21 cellular contexts compared by ENCODE assay signal in genomic region chr10:71391701-71392100, GRCh38. TPM values are rescaled to one million over a fixed set of nuclear protein-coding genes. Genes with fewer than 3 reads are reported as not detected.
"Had no signal": no experiment of that assay in that cellular context is flagged by ENCODE, and none has a peak within 500 bp of the region (broad histone marks: within the 10 kb centered on the region; RNA-seq: fewer than 3 reads in every experiment).

No MANE protein-coding gene starts in this region.

- H3K4me2 ChIP-seq: neural progenitor cell had no signal

- H3K4me1 Mint-ChIP-seq: stimulated activated effector memory CD8-positive, alpha-beta T cell treated with anti-CD3 and anti-CD28 coated beads, Interleukin-12 subunit alpha, Interleukin-12 subunit beta, amount 100 ng/mL, for 72 hours had no signal

- H3K36me3 ChIP-seq: adrenal gland, gastrocnemius medialis, neural progenitor cell, sigmoid colon had no signal

- H3K4me1 ChIP-seq: adrenal gland, gastrocnemius medialis had no signal

- H2AFZ ChIP-seq: neural progenitor cell had no signal

- H3K27me3 ChIP-seq: adrenal gland had no signal

- H3K9me3 ChIP-seq: adrenal gland, gastrocnemius medialis, sigmoid colon had no signal

- H3K4me3 Mint-ChIP-seq: activated CD4-positive, alpha-beta T cell treated with anti-CD3 and anti-CD28 coated beads, Interleukin-2, amount 10 ng/mL, durations not matched to agents 24 days and 14 days; activated T-helper 1 cell treated with anti-CD3 and anti-CD28 coated beads, Interleukin-12 subunit alpha, Interleukin-12 subunit beta, Interleukin-2, Interleukin-4 antibody, amounts not matched to agents 30 ng/mL and 10 ng/mL and 1 ng/mL, durations not matched to agents 14 hours and 24 hours and 36 hours; neural progenitor cell; stimulated activated effector memory CD8-positive, alpha-beta T cell treated with anti-CD3 and anti-CD28 coated beads, Interleukin-12 subunit alpha, Interleukin-12 subunit beta, amount 100 ng/mL, for 72 hours; T-cell had no signal

- H3K9me3 Mint-ChIP-seq: activated CD4-positive, alpha-beta T cell treated with anti-CD3 and anti-CD28 coated beads, Interleukin-2, amount 10 ng/mL, durations not matched to agents 24 days and 14 days; activated naive CD4-positive, alpha-beta T cell treated with anti-CD3 and anti-CD28 coated beads, Interleukin-2, amount 50 U/mL, for 72 hours; activated T-helper 1 cell treated with anti-CD3 and anti-CD28 coated beads, Interleukin-12 subunit alpha, Interleukin-12 subunit beta, Interleukin-2, Interleukin-4 antibody, amounts not matched to agents 30 ng/mL and 10 ng/mL and 1 ng/mL, durations not matched to agents 14 hours and 24 hours and 36 hours; neural progenitor cell; stimulated activated effector memory CD8-positive, alpha-beta T cell treated with anti-CD3 and anti-CD28 coated beads, Interleukin-12 subunit alpha, Interleukin-12 subunit beta, amount 100 ng/mL, for 72 hours; T-cell had no signal

- FAIRE-seq: colon, endometrium, urothelium cell line had no signal

- DNase-seq: activated CD4-positive, alpha-beta T cell treated with anti-CD3 and anti-CD28 coated beads, Interleukin-2, amount 10 ng/mL, durations not matched to agents 24 days and 14 days; activated gamma-delta T cell treated with Interleukin-2 at 50 U/mL for 16 hours; activated T-cell treated with anti-CD3 and anti-CD28 coated beads for 4 hours; gastrocnemius medialis; kidney glomerular epithelial cell; mesenchymal stem cell; sigmoid colon; stimulated activated CD4-positive, alpha-beta T cell treated with anti-CD3 and anti-CD28 coated beads, Interleukin-4, amount 100 ng/mL, for 24 hours had no signal

- H3K4me3 ChIP-seq: adrenal gland, gastrocnemius medialis, neural progenitor cell, sigmoid colon had no signal

- H3K27ac ChIP-seq: adrenal gland, gastrocnemius medialis, neural progenitor cell, sigmoid colon had no signal

- H3K9ac ChIP-seq: neural progenitor cell had no signal

- H3K27ac Mint-ChIP-seq: activated CD4-positive, alpha-beta T cell treated with anti-CD3 and anti-CD28 coated beads, Interleukin-2, amount 10 ng/mL, durations not matched to agents 24 days and 14 days; activated naive CD4-positive, alpha-beta T cell treated with anti-CD3 and anti-CD28 coated beads, Interleukin-2, amount 50 U/mL, for 72 hours; activated T-helper 1 cell treated with anti-CD3 and anti-CD28 coated beads, Interleukin-12 subunit alpha, Interleukin-12 subunit beta, Interleukin-2, Interleukin-4 antibody, amounts not matched to agents 30 ng/mL and 10 ng/mL and 1 ng/mL, durations not matched to agents 14 hours and 24 hours and 36 hours; neural progenitor cell; stimulated activated effector memory CD8-positive, alpha-beta T cell treated with anti-CD3 and anti-CD28 coated beads, Interleukin-12 subunit alpha, Interleukin-12 subunit beta, amount 100 ng/mL, for 72 hours; T-cell had no signal

- ATAC-seq: activated naive CD4-positive, alpha-beta T cell treated with anti-CD3 and anti-CD28 coated beads, Interleukin-2, amount 50 U/mL, for 72 hours; naive thymus-derived CD4-positive, alpha-beta T cell; SK-N-SH treated with all-trans-retinoic acid at 6 μM for 48 hours; stimulated activated effector memory CD8-positive, alpha-beta T cell treated with anti-CD3 and anti-CD28 coated beads, Interleukin-12 subunit alpha, Interleukin-12 subunit beta, amount 100 ng/mL, for 72 hours; T-cell had no signal

- H3K36me3 Mint-ChIP-seq: activated naive CD4-positive, alpha-beta T cell treated with anti-CD3 and anti-CD28 coated beads, Interleukin-2, amount 50 U/mL, for 72 hours; neural progenitor cell; stimulated activated effector memory CD8-positive, alpha-beta T cell treated with anti-CD3 and anti-CD28 coated beads, Interleukin-12 subunit alpha, Interleukin-12 subunit beta, amount 100 ng/mL, for 72 hours; T-cell had no signal

RNA-seq across cellular contexts. Expression of gene CDH23, which starts 5.0 kb away (rescaled TPM):
- total RNA-seq: bronchial epithelial cell, osteocyte had no signal
